Comparison of ENCODE assay signal across 7 cellular contexts in the genomic region with DNA sequence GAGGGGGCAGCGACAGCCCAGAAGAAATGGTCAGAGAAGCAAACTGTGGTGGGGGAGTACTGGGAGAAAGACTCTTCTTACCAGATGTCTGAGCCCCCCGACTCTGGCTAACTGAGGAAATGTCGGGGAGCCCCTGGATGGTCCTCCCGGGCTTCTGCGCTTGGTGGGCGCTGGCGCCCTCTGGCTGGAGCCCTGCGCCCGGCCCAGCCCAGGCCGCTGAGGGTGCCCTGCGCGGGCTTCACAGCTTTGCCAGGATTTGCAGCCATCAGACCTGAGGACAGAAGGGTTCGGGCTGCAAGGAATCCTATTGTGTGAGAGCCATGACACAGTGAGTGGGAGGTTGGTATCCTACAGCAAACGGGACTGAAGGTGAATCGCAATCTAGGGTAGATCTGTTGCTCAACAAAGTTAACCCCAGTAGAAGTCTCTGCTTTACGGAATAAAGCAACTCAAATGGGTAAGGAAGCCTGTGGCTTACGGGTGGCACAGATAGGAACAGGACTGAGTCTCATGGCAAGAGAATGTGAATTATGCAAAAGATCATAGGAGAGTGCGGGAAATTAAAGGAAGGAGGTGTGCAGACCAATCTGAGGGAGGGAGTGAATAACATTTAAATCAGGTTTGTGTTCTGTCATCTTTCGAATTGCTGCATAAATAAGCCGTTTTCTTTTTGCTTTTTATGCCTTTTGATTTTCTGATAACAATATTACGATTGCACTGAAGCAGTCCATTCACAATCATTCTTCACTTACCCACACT. TPM values are rescaled to one million over a fixed set of nuclear protein-coding genes. Genes with fewer than 3 reads are reported as not detected.
DNase-seq lines count a peak whose midpoint lies in the region; ATAC-seq, FAIRE-seq and TF ChIP-seq lines count a peak whose summit lies in the region.

No MANE protein-coding gene starts in this region.

- H4K20me1 ChIP-seq in GM12878 (ENCODE audit: control insufficient read depth, insufficient read depth): no peaks in the 10 kb centered on the region

- BruUV-seq in GM12878 (replicated peaks; lab: Mats Ljungman, UMichigan): no TSS peak

- H2AFZ ChIP-seq in GM12878 (ENCODE audit: control insufficient read depth, low read depth, low read length): no peak overlapping the region

- TF ChIP-seq CTCF in GM12878 (IDR thresholded peaks at IDR 0.05 in 2 of 3, conservative IDR thresholded peaks at IDR 0.05 in 1 of 3; ENCODE audit: control insufficient read depth in 2 of 3, extremely low read depth in 1 of 3, insufficient read depth in 1 of 3, low read depth in 3 of 3, low read length in 3 of 3): peak; percentile 32 to 42 (median 36); a peak in 5 of 6 replicates

- in situ Hi-C loops in G401 (cut with HindIII; ENCODE audit: low sequenced_read_pairs) (no loop called here), GM12878 (cut with MboI) (no loop called here)

- CTCF ChIA-PET in GM12878 (lab: Yijun Ruan, JAX): interaction anchor here (0.6 to 1.2 kb wide), 3 partner anchors 34 to 402 kb away, joined by 3 read pairs; no protein-coding TSS in a partner anchor

- TF ChIP-seq EP300 in GM12878 (IDR thresholded peaks at IDR 0.05; ENCODE audit: borderline replicate concordance in 1 of 2, control insufficient read depth in 1 of 2, low read depth in 2 of 2, low read length in 2 of 2): no peak

- H3K27ac ChIP-seq in GM12878 (ENCODE audit: control insufficient read depth, insufficient read depth): no peak overlapping the region

- no peaks in the 10 kb centered on the region for H3K9me3 ChIP-seq in GM12878 (replicated peaks; ENCODE audit: control insufficient read depth, insufficient read depth, low read length)

- H3K4me2 ChIP-seq in GM12878 (ENCODE audit: control insufficient read depth, insufficient read depth): peak overlapping the region; percentile 69; the same call in 1 of the 2 replicates

- POLR2A ChIA-PET in GM12878 (lab: Charles Lee): no interaction called here

- no peaks in the 10 kb centered on the region for H3K79me2 ChIP-seq in GM12878 (ENCODE audit: control insufficient read depth, insufficient read depth, low read length)

- TF ChIP-seq RAD21 in GM12878 (IDR thresholded peaks at IDR 0.05; ENCODE audit: insufficient read depth, low read depth, low read length): peak; percentile 22; the same call in 1 of the 2 replicates

- H3K4me3 ChIP-seq in GM12878: peak overlapping the region; percentile 67; the same call in 1 of the 2 replicates

- no peaks in the 10 kb centered on the region for H3K36me3 ChIP-seq in GM12878 (ENCODE audit: control insufficient read depth in 2 of 2, insufficient read depth in 2 of 2, low read length in 1 of 2)

- peaks cover 3 to 9% of the 10 kb centered on the region in 2 experiments; a peak in 3 of 4 replicates for H3K27me3 ChIP-seq in GM12878 (replicated peaks in 1 of 2; ENCODE audit: control insufficient read depth in 2 of 2, insufficient read depth in 2 of 2, low read length in 1 of 2)

- SMC1A ChIA-PET in GM12878 (lab: Charles Lee; ENCODE audit: uncharacterized antibody, unreplicated experiment): no interaction called here

- WGBS in GM12878 (ENCODE audit: insufficient coverage, insufficient replicate concordance, low lambda C conversion rate, missing lambda C conversion rate): 4% methylated on average over 21 of the region's 21 CpGs

- no peak for TF ChIP-seq POLR2A in GM12878 (IDR thresholded peaks at IDR 0.05; ENCODE audit: low read depth, low read length)

- H3K9ac ChIP-seq in GM12878 (ENCODE audit: control insufficient read depth, insufficient read depth, low read length): no peak overlapping the region

- no peak for FAIRE-seq in GM12878 (lab: Jason Lieb, UNC)

- H3K4me1 ChIP-seq in GM12878 (ENCODE audit: control insufficient read depth, insufficient read depth, low read length): no peaks in the 10 kb centered on the region

- peak; percentile 89 for DNase-seq in G401 (ENCODE audit: low spot score)
- peak; percentile 21 for DNase-seq in GOT3 (lab: John Stamatoyannopoulos, UW)
- peak; percentile 64 for DNase-seq in NCI-H345 (lab: John Stamatoyannopoulos, UW)
- DNase-seq in GM12878 (ENCODE audit: low read depth, low spot score): no peak
- peak; percentile 76 to 81 for DNase-seq in hippocampal formation (lab: John Stamatoyannopoulos, UW)
- DNase-seq in posterior vena cava (ENCODE audit: low spot score): peak; percentile 84

- intact Hi-C loops in GM12878 (cut with micrococcal nuclease; ENCODE audit: unreplicated experiment) (loop anchor here (10.0 kb wide), 1 partner anchor 267 kb away; no protein-coding TSS in a partner anchor), posterior vena cava (cut with DNase I) (loop anchor here in 1 of 2 donors (2.0 kb wide), 1 partner anchor 71 kb away; no protein-coding TSS in a partner anchor)

- peak; percentile 83 for ATAC-seq in GM12878
- ATAC-seq in GM19395 (IDR thresholded peaks at IDR 0.05; ENCODE audit: unreplicated experiment): no peak

- RAD21 ChIA-PET in GM12878 (lab: Charles Lee; ENCODE audit: unreplicated experiment): no interaction called here

TF ChIP-seq in GM12878, 131 proteins besides CTCF, POLR2A, EP300 and RAD21:
- TF ChIP-seq, protein P1, sequence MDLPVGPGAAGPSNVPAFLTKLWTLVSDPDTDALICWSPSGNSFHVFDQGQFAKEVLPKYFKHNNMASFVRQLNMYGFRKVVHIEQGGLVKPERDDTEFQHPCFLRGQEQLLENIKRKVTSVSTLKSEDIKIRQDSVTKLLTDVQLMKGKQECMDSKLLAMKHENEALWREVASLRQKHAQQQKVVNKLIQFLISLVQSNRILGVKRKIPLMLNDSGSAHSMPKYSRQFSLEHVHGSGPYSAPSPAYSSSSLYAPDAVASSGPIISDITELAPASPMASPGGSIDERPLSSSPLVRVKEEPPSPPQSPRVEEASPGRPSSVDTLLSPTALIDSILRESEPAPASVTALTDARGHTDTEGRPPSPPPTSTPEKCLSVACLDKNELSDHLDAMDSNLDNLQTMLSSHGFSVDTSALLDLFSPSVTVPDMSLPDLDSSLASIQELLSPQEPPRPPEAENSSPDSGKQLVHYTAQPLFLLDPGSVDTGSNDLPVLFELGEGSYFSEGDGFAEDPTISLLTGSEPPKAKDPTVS (IDR thresholded peaks at IDR 0.05; ENCODE audit: low read depth, low read length): no peak
- TF ChIP-seq, protein P2, sequence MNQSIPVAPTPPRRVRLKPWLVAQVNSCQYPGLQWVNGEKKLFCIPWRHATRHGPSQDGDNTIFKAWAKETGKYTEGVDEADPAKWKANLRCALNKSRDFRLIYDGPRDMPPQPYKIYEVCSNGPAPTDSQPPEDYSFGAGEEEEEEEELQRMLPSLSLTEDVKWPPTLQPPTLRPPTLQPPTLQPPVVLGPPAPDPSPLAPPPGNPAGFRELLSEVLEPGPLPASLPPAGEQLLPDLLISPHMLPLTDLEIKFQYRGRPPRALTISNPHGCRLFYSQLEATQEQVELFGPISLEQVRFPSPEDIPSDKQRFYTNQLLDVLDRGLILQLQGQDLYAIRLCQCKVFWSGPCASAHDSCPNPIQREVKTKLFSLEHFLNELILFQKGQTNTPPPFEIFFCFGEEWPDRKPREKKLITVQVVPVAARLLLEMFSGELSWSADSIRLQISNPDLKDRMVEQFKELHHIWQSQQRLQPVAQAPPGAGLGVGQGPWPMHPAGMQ (IDR thresholded peaks at IDR 0.05; ENCODE audit: borderline replicate concordance): no peak
- TF ChIP-seq SUPT20H (IDR thresholded peaks at IDR 0.05; ENCODE audit: borderline replicate concordance, control insufficient read depth, low read depth, low read length): no peak
- peak; percentile 35; the same call in 1 of the 2 replicates for TF ChIP-seq SMC3 (IDR thresholded peaks at IDR 0.05; ENCODE audit: borderline replicate concordance, low read length)

RNA-seq across cellular contexts. Expression of a gene that starts 0.7 kb away (rescaled TPM):
- not detected in 2 replicates for total RNA-seq in G401 (2014; rRNA removed; shearing (Covaris generic))
- total RNA-seq in GM12878 (2013; cell fraction: nucleolus; rRNA removed): not detected in 2 replicates
- total RNA-seq in GM12878 (2014; rRNA removed): not detected in 2 replicates
- not detected in 2 replicates for total RNA-seq in GM12878 (2014; rRNA removed; fragmentation: Illumina TruSeq; extraction: Trizol)
- total RNA-seq in GM12878 (2021): not detected in 2 replicates
- not detected for polyA plus RNA-seq in GM12878 (2011; ENCODE audit: low read depth)
- polyA plus RNA-seq in GM12878 (2011; rRNA removed): not detected in 2 replicates
- not detected in 2 replicates for polyA plus RNA-seq in GM12878 (2011; cell fraction: cytosol; rRNA removed)
- polyA plus RNA-seq in GM12878 (2011; cell fraction: nucleus; rRNA removed): not detected in 2 replicates
- not detected in 2 replicates for polyA plus RNA-seq in GM12878 (2012)
- not detected in 2 replicates for polyA plus RNA-seq in GM12878 (2014; fragmentation: Illumina TruSeq; extraction: Trizol)
- not detected for polyA plus RNA-seq in GM12878 (2014; fragmentation: Nextera tagmentation; extraction: Ambion mirVana)
- not detected in 2 replicates for polyA plus RNA-seq in GM12878 (2014; rRNA removed)
- under 1 TPM in 1 of 2 experiments, not detected in 1; 0.06 TPM for polyA plus RNA-seq in GM12878 (2016; fragmentation: Nextera tagmentation; extraction: Ambion mirVana)
- not detected in 2 replicates for polyA minus RNA-seq in GM12878 (2011; rRNA and poly(A)+ RNA removed)
- polyA minus RNA-seq in GM12878 (2011; cell fraction: cytosol; rRNA and poly(A)+ RNA removed): not detected in 2 replicates
- polyA minus RNA-seq in GM12878 (2011; cell fraction: nucleus; rRNA and poly(A)+ RNA removed): not detected in 2 replicates
- 10 to 100 TPM; 35.4 to 69.6 TPM for total RNA-seq in posterior vena cava

Comparison
In these comparisons a context has a peak if more than half of its experiments do, and no peak if none do; other contexts are left out.
1. RNA of a gene that starts 0.7 kb away (total RNA-seq): 35.4 to 69.6 TPM in posterior vena cava; not detected in G401 and not detected in GM12878; every median in the first group is over 10 times any median in the second.